Comparison of ENCODE assay signal across 21 cellular contexts in genomic region chr12:53616950-53617349, GRCh38. TPM values are rescaled to one million over a fixed set of nuclear protein-coding genes. Genes with fewer than 3 reads are reported as not detected.
DNase-seq lines count a peak whose midpoint lies in the region; ATAC-seq and TF ChIP-seq lines count a peak whose summit lies in the region.
"Had no signal": no experiment of that assay in that cellular context is flagged by ENCODE, and none has a peak within 500 bp of the region (broad histone marks: within the 10 kb centered on the region; RNA-seq: fewer than 3 reads in every experiment).

No MANE protein-coding gene starts in this region.

- H3K27ac ChIP-seq in CD8-positive, alpha-beta T cell (ENCODE audit: low read depth, low read length) = no peak overlapping the region
- peak overlapping the region; percentile 56 to 60 for H3K27ac ChIP-seq in right atrium auricular region
- peak overlapping the region; percentile 40 to 81 for H3K27ac ChIP-seq in testis
- H3K27ac ChIP-seq: colonic mucosa, pancreas had no signal

- TF ChIP-seq POLR2A in NB4 (IDR thresholded peaks at IDR 0.05; ENCODE audit: extremely low read depth, insufficient read length) (no peak), testis (IDR thresholded peaks at IDR 0.05) (no peak)

- H3K4me1 Mint-ChIP-seq in CD8-positive, alpha-beta T cell (ENCODE audit: low read depth) = peaks cover 32% of the 10 kb centered on the region

- CTCF ChIA-PET in CD8-positive, alpha-beta T cell (lab: Charles Lee) = interaction anchor here (1.0 to 1.9 kb wide), 2 partner anchors 107 to 129 kb away, joined by 6 to 9 read pairs; no protein-coding TSS in a partner anchor

- H3K4me1 ChIP-seq in CD8-positive, alpha-beta T cell (ENCODE audit: insufficient read depth, low read length) = peaks cover 8% of the 10 kb centered on the region
- H3K4me1 ChIP-seq in right atrium auricular region = peaks cover 0 to 47% of the 10 kb centered on the region in 2 donors
- H3K4me1 ChIP-seq in testis = peaks cover 28% of the 10 kb centered on the region

- no peaks in the 10 kb centered on the region for H3K27me3 Mint-ChIP-seq in CD8-positive, alpha-beta T cell (ENCODE audit: low read depth)
- H3K27me3 Mint-ChIP-seq: activated T-cell treated with anti-CD3 and anti-CD28 coated beads, Interleukin-2, amount 50 U/mL, for 24 hours had no signal

- no peaks in the 10 kb centered on the region for H3K9me3 Mint-ChIP-seq in CD8-positive, alpha-beta T cell
- H3K9me3 Mint-ChIP-seq: activated T-cell treated with anti-CD3 and anti-CD28 coated beads, Interleukin-2, amount 50 U/mL, for 24 hours; nephron had no signal

- peak overlapping the region; percentile 29 for H3K4me3 Mint-ChIP-seq in CD8-positive, alpha-beta T cell

- H3K36me3 Mint-ChIP-seq in CD8-positive, alpha-beta T cell = peaks cover 28% of the 10 kb centered on the region

- no peak for ATAC-seq in CD8-positive, alpha-beta T cell
- no peak for ATAC-seq in GM21515 (IDR thresholded peaks at IDR 0.05; ENCODE audit: unreplicated experiment)
- ATAC-seq: pancreas, sciatic nerve had no signal

- no peaks in the 10 kb centered on the region for H3K9me3 ChIP-seq in CD8-positive, alpha-beta T cell (ENCODE audit: low read length)
- H3K9me3 ChIP-seq in right atrium auricular region (no peaks in the 10 kb centered on the region), testis (no peaks in the 10 kb centered on the region)
- H3K9me3 ChIP-seq: adrenal gland, colonic mucosa, pancreas had no signal

- H3K27ac Mint-ChIP-seq in CD8-positive, alpha-beta T cell = no peak overlapping the region

- DNase-seq in CD8-positive, alpha-beta T cell = no peak
- peak; percentile 68 for DNase-seq in NB4 (ENCODE audit: low read depth)
- no peak for DNase-seq in right atrium auricular region (ENCODE audit: low spot score)
- no peak for DNase-seq in testis
- DNase-seq in NCI-H146 (lab: John Stamatoyannopoulos, UW) = no peak
- DNase-seq in activated naive CD4-positive, alpha-beta T cell (lab: John Stamatoyannopoulos, UW) = no peak
- no peak for DNase-seq in AG08396 (ENCODE audit: low spot score)
- DNase-seq: activated CD4-positive, alpha-beta T cell treated with anti-CD3 and anti-CD28 coated beads for 1 hour; activated T-cell treated with anti-CD3 and anti-CD28 coated beads, Interleukin-2, amount 50 U/mL, for 24 hours; adrenal gland; colonic mucosa; DMS79 treated with DMSO at 0.1 percent for 48 hours; GM23248; NCI-H1417; NCI-H526; pancreas; stimulated activated CD8-positive, alpha-beta memory T cell treated with anti-CD3 and anti-CD28 coated beads, Interleukin-4, amount 100 ng/mL, for 48 hours; substantia nigra had no signal

- intact Hi-C loops in CD8-positive, alpha-beta T cell (cut with DNase I, micrococcal nuclease) = no loop called here
- intact Hi-C loops in testis (cut with DNase I; ENCODE audit: low total_unique reads) = no loop called here

- no peaks in the 10 kb centered on the region for H3K36me3 ChIP-seq in CD8-positive, alpha-beta T cell (ENCODE audit: insufficient read depth, low read length)
- H3K36me3 ChIP-seq in right atrium auricular region = peaks cover 7% of the 10 kb centered on the region
- no peaks in the 10 kb centered on the region for H3K36me3 ChIP-seq in testis (ENCODE audit: low read depth, missing control alignments)
- H3K36me3 ChIP-seq: adrenal gland had no signal

- WGBS in testis, 2 donors = 81 to 86% methylated on average over 4 of the region's 4 CpGs

- POLR2A ChIA-PET in CD8-positive, alpha-beta T cell (lab: Charles Lee) = interaction anchor here (0.8 kb wide), 1 partner anchor 11 kb away, joined by 4 read pairs; no protein-coding TSS in a partner anchor

- no peaks in the 10 kb centered on the region for H3K27me3 ChIP-seq in CD8-positive, alpha-beta T cell (ENCODE audit: insufficient read depth, low read length)
- H3K27me3 ChIP-seq in right atrium auricular region (no peaks in the 10 kb centered on the region), testis (no peaks in the 10 kb centered on the region)
- H3K27me3 ChIP-seq: adrenal gland, colonic mucosa, pancreas had no signal

- TF ChIP-seq CTCF in CD8-positive, alpha-beta T cell (IDR thresholded peaks at IDR 0.05) = no peak
- TF ChIP-seq CTCF in NB4 (IDR thresholded peaks at IDR 0.05; ENCODE audit: low read depth, low read length) (no peak), right atrium auricular region (IDR thresholded peaks at IDR 0.05) (no peak), testis (IDR thresholded peaks at IDR 0.05) (no peak)

- no peak overlapping the region for H3K4me3 ChIP-seq in CD8-positive, alpha-beta T cell (ENCODE audit: low read depth, low read length)
- H3K4me3 ChIP-seq in NB4 (ENCODE audit: low read depth, low read length) (no peak overlapping the region), right atrium auricular region (no peak overlapping the region), testis (no peak overlapping the region)
- H3K4me3 ChIP-seq: colonic mucosa, pancreas had no signal

RNA-seq across cellular contexts. Expression of gene ATF7, which starts 9.2 kb away (rescaled TPM):
- total RNA-seq in CD8-positive, alpha-beta T cell = 10 to 100 TPM in 1 of 2 experiments, 1 to 10 TPM in 1; 9.1 to 13.2 TPM
- total RNA-seq in right atrium auricular region = 10 to 100 TPM; 22.1 to 24.7 TPM
- total RNA-seq in testis = 10 to 100 TPM; 55.1 to 59.8 TPM
- polyA plus RNA-seq in testis (ENCODE audit: insufficient read depth, low read depth, low replicate concordance) = 31.6 TPM

RNA-seq across cellular contexts. Expression of gene ATP5MC2, which starts 58.9 kb away (rescaled TPM):
- 100 to 1,000 TPM; 220 to 229 TPM for total RNA-seq in CD8-positive, alpha-beta T cell
- total RNA-seq in right atrium auricular region (100 to 1,000 TPM; 481 to 659 TPM), testis (100 to 1,000 TPM; 201 to 304 TPM)
- 316 TPM for polyA plus RNA-seq in testis (ENCODE audit: insufficient read depth, low read depth, low replicate concordance)
